Comparison of ENCODE assay signal across 18 cellular contexts in the genomic region with DNA sequence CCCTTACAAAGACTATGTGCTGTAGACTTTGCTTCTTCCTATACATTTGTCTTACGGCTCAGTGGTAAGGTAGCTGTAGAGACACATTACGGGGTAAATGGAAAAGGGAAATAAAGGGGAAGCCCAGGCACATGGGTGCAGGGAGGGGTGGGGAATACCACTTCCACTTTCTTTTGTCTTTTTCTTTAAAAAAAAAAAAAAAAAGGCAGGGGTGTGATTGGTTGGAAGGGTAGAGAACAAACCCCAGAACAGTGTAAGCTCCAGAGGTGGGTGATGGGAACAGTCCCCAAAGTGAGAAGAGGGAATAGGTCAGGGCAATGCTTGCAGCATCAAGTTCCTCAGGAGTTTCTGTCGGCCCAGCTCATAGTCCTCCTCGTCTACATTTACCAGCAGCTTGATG. TPM values are rescaled to one million over a fixed set of nuclear protein-coding genes. Genes with fewer than 3 reads are reported as not detected.
DNase-seq lines count a peak whose midpoint lies in the region; ATAC-seq, FAIRE-seq and TF ChIP-seq lines count a peak whose summit lies in the region.
"Had no signal": no experiment of that assay in that cellular context is flagged by ENCODE, and none has a peak within 500 bp of the region (broad histone marks: within the 10 kb centered on the region; RNA-seq: fewer than 3 reads in every experiment).

No MANE protein-coding gene starts in this region.

- ATAC-seq in GM12878: no peak
- no peak for ATAC-seq in gastrocnemius medialis
- ATAC-seq in GM21529 (IDR thresholded peaks at IDR 0.05; ENCODE audit: unreplicated experiment): no peak
- ATAC-seq: T-cell had no signal

- POLR2A ChIA-PET in GM12878 (lab: Charles Lee): interaction anchor here (1.0 to 1.6 kb wide), 4 partner anchors 53 to 122 kb away, joined by 3 to 9 read pairs (median 6); no protein-coding TSS in a partner anchor

- no peaks in the 10 kb centered on the region for H3K9me3 Mint-ChIP-seq in activated naive CD4-positive, alpha-beta T cell treated with anti-CD3 and anti-CD28 coated beads, Interleukin-2, amount 50 U/mL, for 24 hours
- H3K9me3 Mint-ChIP-seq: activated naive CD8-positive, alpha-beta T cell treated with anti-CD3 and anti-CD28 coated beads, Interleukin-2, amount 10 ng/mL, durations not matched to agents 7 days and 5 days; immature natural killer cell; T-cell had no signal

- intact Hi-C loops in GM12878 (cut with micrococcal nuclease; ENCODE audit: unreplicated experiment): no loop called here
- intact Hi-C loops in gastrocnemius medialis (cut with DNase I; ENCODE audit: low total_unique reads): no loop called here

- SMC1A ChIA-PET in GM12878 (lab: Charles Lee; ENCODE audit: uncharacterized antibody, unreplicated experiment): interaction anchor here (0.8 to 1.6 kb wide), 8 partner anchors 9 to 84 kb away, joined by 3 to 5 read pairs (median 4); a partner anchor contains a TSS

- no peak for TF ChIP-seq CTCF in GM12878 (IDR thresholded peaks at IDR 0.05 in 2 of 3, conservative IDR thresholded peaks at IDR 0.05 in 1 of 3; ENCODE audit: control insufficient read depth in 2 of 3, extremely low read depth in 1 of 3, insufficient read depth in 1 of 3, low read depth in 3 of 3, low read length in 3 of 3)
- TF ChIP-seq CTCF in gastrocnemius medialis (IDR thresholded peaks at IDR 0.05 in 4 of 5, conservative IDR thresholded peaks at IDR 0.05 in 1 of 5): no peak
- no peak for TF ChIP-seq CTCF in GM10266 (IDR thresholded peaks at IDR 0.05; ENCODE audit: control insufficient read depth, insufficient read depth, low read depth, missing control alignments)

- no peak overlapping the region for H2AFZ ChIP-seq in GM12878 (ENCODE audit: control insufficient read depth, low read depth, low read length)

- WGBS in GM12878 (ENCODE audit: insufficient coverage, insufficient replicate concordance, low lambda C conversion rate, missing lambda C conversion rate): 51% methylated on average over 4 of the region's 4 CpGs

- H3K4me1 ChIP-seq in GM12878 (ENCODE audit: control insufficient read depth, insufficient read depth, low read length) (peaks cover 19% of the 10 kb centered on the region), subcutaneous abdominal adipose tissue (ENCODE audit: control insufficient read depth in 5 of 5, insufficient read depth in 5 of 5, low read length in 5 of 5) (peaks cover 12 to 47% (median 36%) of the 10 kb centered on the region in 5 donors), gastrocnemius medialis (peaks cover 21 to 25% of the 10 kb centered on the region in 2 donors)

- peaks cover 17% of the 10 kb centered on the region for H3K36me3 Mint-ChIP-seq in activated naive CD4-positive, alpha-beta T cell treated with anti-CD3 and anti-CD28 coated beads, Interleukin-2, amount 50 U/mL, for 24 hours

- H3K27me3 ChIP-seq in GM12878 (replicated peaks in 1 of 2; ENCODE audit: control insufficient read depth in 2 of 2, insufficient read depth in 2 of 2, low read length in 1 of 2) (no peaks in the 10 kb centered on the region), subcutaneous abdominal adipose tissue (ENCODE audit: control insufficient read depth in 5 of 5, insufficient read depth in 4 of 5, low read length in 5 of 5) (no peaks in the 10 kb centered on the region), gastrocnemius medialis (no peaks in the 10 kb centered on the region)
- H3K27me3 ChIP-seq: esophagus muscularis mucosa had no signal

- H3K4me3 ChIP-seq in GM12878 (no peak overlapping the region), subcutaneous abdominal adipose tissue (ENCODE audit: low read depth in 1 of 5, low read length in 5 of 5) (no peak overlapping the region), gastrocnemius medialis (no peak overlapping the region)
- H3K4me3 ChIP-seq: esophagus muscularis mucosa had no signal

- H3K4me1 Mint-ChIP-seq in activated naive CD4-positive, alpha-beta T cell treated with anti-CD3 and anti-CD28 coated beads, Interleukin-2, amount 50 U/mL, for 24 hours: peaks cover 45% of the 10 kb centered on the region

- CTCF ChIA-PET in GM12878 (lab: Yijun Ruan, JAX): interaction anchor here (0.6 to 1.7 kb wide), 4 partner anchors 19 to 870 kb away, joined by 3 to 8 read pairs (median 4); a partner anchor contains a TSS

- no peak for TF ChIP-seq POLR2A in GM12878 (IDR thresholded peaks at IDR 0.05; ENCODE audit: low read depth, low read length)
- TF ChIP-seq POLR2A in gastrocnemius medialis (IDR thresholded peaks at IDR 0.05): no peak

- H3K27ac ChIP-seq in GM12878 (ENCODE audit: control insufficient read depth, insufficient read depth): peak overlapping the region; percentile 10; the same call in 1 of the 2 replicates
- peak overlapping the region; percentile 99 for H3K27ac ChIP-seq in subcutaneous abdominal adipose tissue (ENCODE audit: low read depth, low read length)
- no peak overlapping the region for H3K27ac ChIP-seq in gastrocnemius medialis
- H3K27ac ChIP-seq: esophagus muscularis mucosa, WERI-Rb-1 had no signal

- H3K4me2 ChIP-seq in GM12878 (ENCODE audit: control insufficient read depth, insufficient read depth): peak overlapping the region; percentile 38

- TF ChIP-seq RAD21 in GM12878 (IDR thresholded peaks at IDR 0.05; ENCODE audit: insufficient read depth, low read depth, low read length): no peak

- in situ Hi-C loops in GM12878 (cut with MboI): no loop called here
- in situ Hi-C loops in gastrocnemius medialis (cut with MboI; ENCODE audit: low sequenced_read_pairs in 4 of 4): no loop called here

- TF ChIP-seq EP300 in GM12878 (IDR thresholded peaks at IDR 0.05; ENCODE audit: borderline replicate concordance in 1 of 2, control insufficient read depth in 1 of 2, low read depth in 2 of 2, low read length in 2 of 2): no peak

- FAIRE-seq in GM12878 (lab: Jason Lieb, UNC): no peak
- FAIRE-seq: HTR-8/SVneo had no signal

- BruUV-seq in GM12878 (replicated peaks; lab: Mats Ljungman, UMichigan): no TSS peak

- no peak overlapping the region for H3K4me3 Mint-ChIP-seq in activated naive CD4-positive, alpha-beta T cell treated with anti-CD3 and anti-CD28 coated beads, Interleukin-2, amount 50 U/mL, for 24 hours
- H3K4me3 Mint-ChIP-seq: activated naive CD8-positive, alpha-beta T cell treated with anti-CD3 and anti-CD28 coated beads, Interleukin-2, amount 10 ng/mL, durations not matched to agents 7 days and 5 days; immature natural killer cell; T-cell had no signal

- H3K27ac Mint-ChIP-seq in activated naive CD4-positive, alpha-beta T cell treated with anti-CD3 and anti-CD28 coated beads, Interleukin-2, amount 50 U/mL, for 24 hours: peak overlapping the region; percentile 66
- H3K27ac Mint-ChIP-seq: activated naive CD8-positive, alpha-beta T cell treated with anti-CD3 and anti-CD28 coated beads, Interleukin-2, amount 10 ng/mL, durations not matched to agents 7 days and 5 days had no signal

- H3K36me3 ChIP-seq in GM12878 (ENCODE audit: control insufficient read depth in 2 of 2, insufficient read depth in 2 of 2, low read length in 1 of 2): peaks cover 17 to 18% of the 10 kb centered on the region in 2 experiments
- H3K36me3 ChIP-seq in subcutaneous abdominal adipose tissue (ENCODE audit: control insufficient read depth in 5 of 5, insufficient read depth in 5 of 5, low read length in 5 of 5): peaks cover 17 to 65% (median 55%) of the 10 kb centered on the region in 5 donors
- H3K36me3 ChIP-seq in gastrocnemius medialis: peaks cover 0 to 60% of the 10 kb centered on the region in 2 donors

- H3K9ac ChIP-seq in GM12878 (ENCODE audit: control insufficient read depth, insufficient read depth, low read length) (no peak overlapping the region), subcutaneous abdominal adipose tissue (ENCODE audit: low read length in 5 of 5) (peak overlapping the region in 1 of 5 donors; percentile 45)

- H3K79me2 ChIP-seq in GM12878 (ENCODE audit: control insufficient read depth, insufficient read depth, low read length): peaks cover 28% of the 10 kb centered on the region

- H4K20me1 ChIP-seq in GM12878 (ENCODE audit: control insufficient read depth, insufficient read depth): no peaks in the 10 kb centered on the region

- RAD21 ChIA-PET in GM12878 (lab: Charles Lee; ENCODE audit: unreplicated experiment): interaction anchor here (0.7 to 1.3 kb wide), 3 partner anchors 14 to 75 kb away, joined by 3 to 4 read pairs (median 4); no protein-coding TSS in a partner anchor

- H3K9me3 ChIP-seq in GM12878 (replicated peaks; ENCODE audit: control insufficient read depth, insufficient read depth, low read length): no peaks in the 10 kb centered on the region
- H3K9me3 ChIP-seq in subcutaneous abdominal adipose tissue (ENCODE audit: control insufficient read depth in 5 of 5, low read length in 5 of 5): no peaks in the 10 kb centered on the region
- no peaks in the 10 kb centered on the region for H3K9me3 ChIP-seq in gastrocnemius medialis
- H3K9me3 ChIP-seq: esophagus muscularis mucosa had no signal

- DNase-seq in activated naive CD4-positive, alpha-beta T cell treated with Interleukin-2 at 50 U/mL for 16 hours: no peak
- peak; percentile 88 for DNase-seq in MV-4-11 (lab: John Stamatoyannopoulos, UW)
- no peak for DNase-seq in GM12878 (ENCODE audit: low read depth, low spot score)
- DNase-seq in gastrocnemius medialis: no peak
- DNase-seq in GM10266 (ENCODE audit: extremely low spot score): no peak
- DNase-seq: activated naive CD8-positive, alpha-beta T cell treated with anti-CD3 and anti-CD28 coated beads, Interleukin-2, amount 10 ng/mL, durations not matched to agents 7 days and 5 days; immature natural killer cell; mammary epithelial cell; NCI-H526; stimulated activated CD4-positive, alpha-beta T cell treated with anti-CD3 and anti-CD28 coated beads, Interleukin-15, amount 100 ng/mL, for 24 hours; T-cell; WERI-Rb-1 had no signal

- H3K27me3 Mint-ChIP-seq in activated naive CD4-positive, alpha-beta T cell treated with anti-CD3 and anti-CD28 coated beads, Interleukin-2, amount 50 U/mL, for 24 hours: no peaks in the 10 kb centered on the region
- H3K27me3 Mint-ChIP-seq: activated naive CD8-positive, alpha-beta T cell treated with anti-CD3 and anti-CD28 coated beads, Interleukin-2, amount 10 ng/mL, durations not matched to agents 7 days and 5 days; T-cell had no signal

RNA-seq across cellular contexts. Expression of a gene that starts 3.9 kb away (rescaled TPM):
- 53.0 and 53.6 TPM in 2 replicates for total RNA-seq in GM12878 (2013; cell fraction: nucleolus; rRNA removed)
- total RNA-seq in GM12878 (2014; rRNA removed) (27.9 and 33.0 TPM in 2 replicates), GM12878 (2014; rRNA removed; fragmentation: Illumina TruSeq; extraction: Trizol) (24.0 and 25.0 TPM in 2 replicates), GM12878 (2021) (27.4 and 28.8 TPM in 2 replicates), gastrocnemius medialis (10 to 100 TPM; 16.1 to 20.4 (median 17.9) TPM)
- polyA plus RNA-seq in GM12878 (2011; ENCODE audit: low read depth): 18.2 TPM
- polyA plus RNA-seq in GM12878 (2011; rRNA removed) (10.5 and 19.2 TPM in 2 replicates), GM12878 (2014; fragmentation: Illumina TruSeq; extraction: Trizol) (20.8 and 27.2 TPM in 2 replicates), GM12878 (2014; fragmentation: Nextera tagmentation; extraction: Ambion mirVana) (10 to 100 TPM; 43.1 to 54.4 TPM), GM12878 (2014; rRNA removed) (27.3 and 27.4 TPM in 2 replicates), GM12878 (2016; fragmentation: Nextera tagmentation; extraction: Ambion mirVana) (10 to 100 TPM; 35.3 to 40.4 TPM)
- 29.7 and 31.4 TPM in 2 replicates for polyA plus RNA-seq in GM12878 (2011; cell fraction: cytosol; rRNA removed)
- 46.3 and 63.1 TPM in 2 replicates for polyA plus RNA-seq in GM12878 (2011; cell fraction: nucleus; rRNA removed)
- polyA plus RNA-seq in GM12878 (2012): 22.7 and 33.5 TPM in 2 replicates
- 22.1 and 27.7 TPM in 2 replicates for polyA minus RNA-seq in GM12878 (2011; rRNA and poly(A)+ RNA removed)
- 6.1 and 8.5 TPM in 2 replicates for polyA minus RNA-seq in GM12878 (2011; cell fraction: cytosol; rRNA and poly(A)+ RNA removed)
- polyA minus RNA-seq in GM12878 (2011; cell fraction: nucleus; rRNA and poly(A)+ RNA removed): 27.1 and 27.3 TPM in 2 replicates

RNA-seq across cellular contexts. Expression of a gene that starts 4.0 kb away (rescaled TPM):
- 2.0 and 4.3 TPM in 2 replicates for total RNA-seq in GM12878 (2013; cell fraction: nucleolus; rRNA removed)
- total RNA-seq in GM12878 (2014; rRNA removed): 52.1 and 52.3 TPM in 2 replicates
- 44.0 and 54.3 TPM in 2 replicates for total RNA-seq in GM12878 (2014; rRNA removed; fragmentation: Illumina TruSeq; extraction: Trizol)
- total RNA-seq in GM12878 (2021): 76.8 and 81.8 TPM in 2 replicates
- 45.1 TPM for polyA plus RNA-seq in GM12878 (2011; ENCODE audit: low read depth)
- polyA plus RNA-seq in GM12878 (2011; rRNA removed): 111 and 127 TPM in 2 replicates
- 103 and 106 TPM in 2 replicates for polyA plus RNA-seq in GM12878 (2011; cell fraction: cytosol; rRNA removed)
- 34.5 and 52.5 TPM in 2 replicates for polyA plus RNA-seq in GM12878 (2011; cell fraction: nucleus; rRNA removed)
- polyA plus RNA-seq in GM12878 (2012): 82.6 and 88.2 TPM in 2 replicates
- polyA plus RNA-seq in GM12878 (2014; fragmentation: Illumina TruSeq; extraction: Trizol): 63.2 and 84.1 TPM in 2 replicates
- 10 to 100 TPM; 30.0 to 59.6 TPM for polyA plus RNA-seq in GM12878 (2014; fragmentation: Nextera tagmentation; extraction: Ambion mirVana)
- polyA plus RNA-seq in GM12878 (2014; rRNA removed): 102 and 117 TPM in 2 replicates
- polyA plus RNA-seq in GM12878 (2016; fragmentation: Nextera tagmentation; extraction: Ambion mirVana): 100 to 1,000 TPM; 136 to 141 TPM
- polyA minus RNA-seq in GM12878 (2011; rRNA and poly(A)+ RNA removed): 24.8 and 34.2 TPM in 2 replicates
- 14.4 and 21.2 TPM in 2 replicates for polyA minus RNA-seq in GM12878 (2011; cell fraction: cytosol; rRNA and poly(A)+ RNA removed)
- 2.9 and 8.3 TPM in 2 replicates for polyA minus RNA-seq in GM12878 (2011; cell fraction: nucleus; rRNA and poly(A)+ RNA removed)
- total RNA-seq in gastrocnemius medialis: 100 to 1,000 TPM in 1 of 4 donors, 10 to 100 TPM in 3; 62.4 to 106 (median 74.1) TPM

RNA-seq across cellular contexts. Expression of a gene that starts 10.6 kb away (rescaled TPM):
- total RNA-seq in GM12878 (2013; cell fraction: nucleolus; rRNA removed): 9.0 and 9.1 TPM in 2 replicates
- total RNA-seq in GM12878 (2014; rRNA removed) (21.7 TPM in 2 replicates), GM12878 (2014; rRNA removed; fragmentation: Illumina TruSeq; extraction: Trizol) (13.6 and 15.7 TPM in 2 replicates), GM12878 (2021) (31.8 and 33.0 TPM in 2 replicates), gastrocnemius medialis (10 to 100 TPM; 40.2 to 60.2 (median 46.3) TPM)
- 18.8 TPM for polyA plus RNA-seq in GM12878 (2011; ENCODE audit: low read depth)
- polyA plus RNA-seq in GM12878 (2011; rRNA removed) (12.8 and 30.7 TPM in 2 replicates), GM12878 (2014; fragmentation: Illumina TruSeq; extraction: Trizol) (29.1 and 33.9 TPM in 2 replicates), GM12878 (2014; fragmentation: Nextera tagmentation; extraction: Ambion mirVana) (10 to 100 TPM; 25.5 to 30.0 TPM), GM12878 (2014; rRNA removed) (29.2 and 30.6 TPM in 2 replicates), GM12878 (2016; fragmentation: Nextera tagmentation; extraction: Ambion mirVana) (10 to 100 TPM; 27.6 to 33.2 TPM)
- 54.6 and 65.3 TPM in 2 replicates for polyA plus RNA-seq in GM12878 (2011; cell fraction: cytosol; rRNA removed)
- polyA plus RNA-seq in GM12878 (2011; cell fraction: nucleus; rRNA removed): 28.4 TPM in 2 replicates
- polyA plus RNA-seq in GM12878 (2012): 25.3 and 26.4 TPM in 2 replicates
- 66.6 and 96.6 TPM in 2 replicates for polyA minus RNA-seq in GM12878 (2011; rRNA and poly(A)+ RNA removed)
- 15.9 and 21.4 TPM in 2 replicates for polyA minus RNA-seq in GM12878 (2011; cell fraction: cytosol; rRNA and poly(A)+ RNA removed)
- 5.9 and 9.5 TPM in 2 replicates for polyA minus RNA-seq in GM12878 (2011; cell fraction: nucleus; rRNA and poly(A)+ RNA removed)

RNA-seq across cellular contexts. Expression of a gene that starts 23.7 kb away (rescaled TPM):
- total RNA-seq in GM12878 (2013; cell fraction: nucleolus; rRNA removed): 1.7 and 2.1 TPM in 2 replicates
- total RNA-seq in GM12878 (2014; rRNA removed): 2.2 and 2.5 TPM in 2 replicates
- total RNA-seq in GM12878 (2014; rRNA removed; fragmentation: Illumina TruSeq; extraction: Trizol): 1.2 and 2.1 TPM in 2 replicates
- total RNA-seq in GM12878 (2021): 2.7 and 3.3 TPM in 2 replicates
- 4.2 TPM for polyA plus RNA-seq in GM12878 (2011; ENCODE audit: low read depth)
- polyA plus RNA-seq in GM12878 (2011; rRNA removed): 3.4 and 3.9 TPM in 2 replicates
- polyA plus RNA-seq in GM12878 (2011; cell fraction: cytosol; rRNA removed): 2.9 and 3.5 TPM in 2 replicates
- polyA plus RNA-seq in GM12878 (2011; cell fraction: nucleus; rRNA removed): 4.5 and 4.8 TPM in 2 replicates
- polyA plus RNA-seq in GM12878 (2012): 2.2 and 2.3 TPM in 2 replicates
- 0.52 and 1.3 TPM in 2 replicates for polyA plus RNA-seq in GM12878 (2014; fragmentation: Illumina TruSeq; extraction: Trizol)
- 1 to 10 TPM in 1 of 2 experiments, under 1 TPM in 1; 0.66 to 1.3 TPM for polyA plus RNA-seq in GM12878 (2014; fragmentation: Nextera tagmentation; extraction: Ambion mirVana)
- polyA plus RNA-seq in GM12878 (2014; rRNA removed): 2.8 and 3.8 TPM in 2 replicates
- polyA plus RNA-seq in GM12878 (2016; fragmentation: Nextera tagmentation; extraction: Ambion mirVana): 1 to 10 TPM; 3.1 to 4.9 TPM
- polyA minus RNA-seq in GM12878 (2011; rRNA and poly(A)+ RNA removed): 0.82 and 1.2 TPM in 2 replicates
- polyA minus RNA-seq in GM12878 (2011; cell fraction: cytosol; rRNA and poly(A)+ RNA removed): not detected in 2 replicates
- 1.1 and 1.5 TPM in 2 replicates for polyA minus RNA-seq in GM12878 (2011; cell fraction: nucleus; rRNA and poly(A)+ RNA removed)
- total RNA-seq in gastrocnemius medialis: 1 to 10 TPM in 2 of 4 donors, under 1 TPM in 2; 0.89 to 2.4 (median 1.3) TPM
- total RNA-seq: MCF 10A had no signal

RNA-seq across cellular contexts. Expression of a gene that starts 31.9 kb away (rescaled TPM):
- 21.3 and 28.2 TPM in 2 replicates for total RNA-seq in GM12878 (2013; cell fraction: nucleolus; rRNA removed)
- total RNA-seq in GM12878 (2014; rRNA removed) (95.9 and 99.3 TPM in 2 replicates), GM12878 (2014; rRNA removed; fragmentation: Illumina TruSeq; extraction: Trizol) (181 TPM in 2 replicates), GM12878 (2021) (97.2 and 97.3 TPM in 2 replicates), gastrocnemius medialis (10 to 100 TPM; 57.9 to 66.7 (median 63.5) TPM)
- 179 TPM for polyA plus RNA-seq in GM12878 (2011; ENCODE audit: low read depth)
- polyA plus RNA-seq in GM12878 (2011; rRNA removed) (182 and 198 TPM in 2 replicates), GM12878 (2014; fragmentation: Illumina TruSeq; extraction: Trizol) (211 and 235 TPM in 2 replicates), GM12878 (2014; fragmentation: Nextera tagmentation; extraction: Ambion mirVana) (100 to 1,000 TPM; 225 to 239 TPM), GM12878 (2014; rRNA removed) (121 and 124 TPM in 2 replicates), GM12878 (2016; fragmentation: Nextera tagmentation; extraction: Ambion mirVana) (100 to 1,000 TPM; 111 to 115 TPM)
- 122 and 191 TPM in 2 replicates for polyA plus RNA-seq in GM12878 (2011; cell fraction: cytosol; rRNA removed)
- 64.8 and 73.7 TPM in 2 replicates for polyA plus RNA-seq in GM12878 (2011; cell fraction: nucleus; rRNA removed)
- polyA plus RNA-seq in GM12878 (2012): 133 and 174 TPM in 2 replicates
- polyA minus RNA-seq in GM12878 (2011; rRNA and poly(A)+ RNA removed): 94.8 and 120 TPM in 2 replicates
- polyA minus RNA-seq in GM12878 (2011; cell fraction: cytosol; rRNA and poly(A)+ RNA removed): 31.3 and 33.0 TPM in 2 replicates
- polyA minus RNA-seq in GM12878 (2011; cell fraction: nucleus; rRNA and poly(A)+ RNA removed): 21.2 and 29.2 TPM in 2 replicates

Comparison
In these comparisons a context has a peak if more than half of its experiments do, and no peak if none do; other contexts are left out.
1. H3K27ac ChIP-seq: peak in GM12878 (single experiment) and subcutaneous abdominal adipose tissue (single experiment); none in gastrocnemius medialis (0 of 4).